In the genomic region with DNA sequence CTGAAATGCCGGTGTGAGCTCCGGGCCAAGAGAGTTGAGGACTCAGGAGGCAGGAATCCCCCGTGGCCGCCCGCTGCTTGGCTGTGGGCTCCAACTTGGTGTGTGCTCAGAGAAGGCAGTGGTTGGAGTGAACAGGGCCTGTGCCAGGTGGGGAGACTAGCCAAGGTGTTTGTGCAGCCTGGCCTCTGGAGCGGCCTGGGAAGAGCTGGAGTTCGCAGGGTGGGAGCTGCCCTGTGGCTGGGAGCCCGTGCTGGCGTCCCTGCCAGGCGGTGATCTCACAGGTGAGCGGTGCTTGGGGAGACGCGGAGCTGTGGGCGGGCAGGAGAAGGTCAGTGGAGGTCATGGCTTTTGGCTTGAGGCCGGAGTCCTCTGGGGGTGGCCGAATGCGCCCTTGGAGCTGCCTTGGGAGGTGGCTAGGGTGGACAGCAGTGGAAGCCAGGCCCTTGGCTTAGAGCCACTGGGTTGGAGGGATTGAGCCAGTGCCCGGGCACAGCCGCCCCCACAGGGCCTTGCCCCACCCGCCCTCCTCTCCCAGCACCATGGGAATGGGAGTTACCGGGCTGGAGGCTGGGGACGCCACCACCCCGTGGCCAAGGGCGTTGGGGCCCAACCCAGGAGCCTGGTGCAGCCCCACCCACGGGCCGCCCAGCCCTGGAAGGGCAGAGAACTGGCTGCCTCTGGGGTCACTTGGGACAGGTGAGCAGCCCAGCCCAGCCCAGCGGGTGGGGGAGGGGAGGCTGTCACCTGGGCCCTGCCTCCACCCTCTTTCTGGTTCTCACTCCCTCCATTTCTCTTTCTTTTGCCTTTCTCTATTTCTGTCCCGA, we compare ENCODE assay signal across 8 cellular contexts. TPM values are rescaled to one million over a fixed set of nuclear protein-coding genes. Genes with fewer than 3 reads are reported as not detected.
DNase-seq lines count a peak whose midpoint lies in the region; ATAC-seq and TF ChIP-seq lines count a peak whose summit lies in the region.

No MANE protein-coding gene starts in this region.

- intact Hi-C loops in CD8-positive, alpha-beta T cell (cut with DNase I, micrococcal nuclease), result no loop called here

- H3K9ac ChIP-seq in Loucy (ENCODE audit: low read depth, low read length, poor library complexity, severe bottlenecking) (peak overlapping the region; percentile 85), iPS-15b (ENCODE audit: low read depth, low read length) (peak overlapping the region; percentile 79)

- peaks cover 21% of the 10 kb centered on the region; the same call in 1 of the 2 replicates for H3K79me2 ChIP-seq in Loucy (ENCODE audit: insufficient read depth, low read length)

- H3K9me3 ChIP-seq in CD8-positive, alpha-beta T cell (ENCODE audit: low read length), result no peaks in the 10 kb centered on the region
- no peaks in the 10 kb centered on the region for H3K9me3 ChIP-seq in Loucy (ENCODE audit: insufficient read depth, low read depth, low read length)
- H3K9me3 ChIP-seq in iPS-15b (ENCODE audit: control insufficient read depth, insufficient read depth, low read length), result no peaks in the 10 kb centered on the region

- ATAC-seq in CD8-positive, alpha-beta T cell, result no peak
- no peak for ATAC-seq in HG03025 (IDR thresholded peaks at IDR 0.05; ENCODE audit: low FRiP score, unreplicated experiment)
- ATAC-seq in GM21723 (IDR thresholded peaks at IDR 0.05; ENCODE audit: unreplicated experiment), result no peak

- H3K36me3 ChIP-seq in CD8-positive, alpha-beta T cell (ENCODE audit: insufficient read depth, low read length), result peaks cover 8% of the 10 kb centered on the region
- peaks cover 13% of the 10 kb centered on the region; the same call in 1 of the 2 replicates for H3K36me3 ChIP-seq in Loucy (ENCODE audit: insufficient read depth, low read length)
- peaks cover 15% of the 10 kb centered on the region for H3K36me3 ChIP-seq in iPS-15b (ENCODE audit: control insufficient read depth, insufficient read depth, low read length)

- no peaks in the 10 kb centered on the region for H3K27me3 ChIP-seq in CD8-positive, alpha-beta T cell (ENCODE audit: insufficient read depth, low read length)
- H3K27me3 ChIP-seq in Loucy (ENCODE audit: insufficient read depth, low read length, poor library complexity, severe bottlenecking) (no peaks in the 10 kb centered on the region), iPS-15b (ENCODE audit: control insufficient read depth, insufficient read depth, low read length) (no peaks in the 10 kb centered on the region)

- peaks cover 33% of the 10 kb centered on the region for H4K20me1 ChIP-seq in Loucy (ENCODE audit: insufficient read depth, low read length, poor library complexity, severe bottlenecking)

- H3F3A ChIP-seq in Loucy (ENCODE audit: low read depth), result 0 out of 2 replicates have a peak, but pooled peaks cover 8% of the 10 kb centered on the region

- no peaks in the 10 kb centered on the region for H3K9me2 ChIP-seq in Loucy (replicated peaks; ENCODE audit: low read depth, low read length)

- H3K4me3 ChIP-seq in CD8-positive, alpha-beta T cell (ENCODE audit: low read depth, low read length), result peak overlapping the region; percentile 98
- peak overlapping the region; percentile 99 for H3K4me3 ChIP-seq in Loucy (ENCODE audit: low read length, poor library complexity, severe bottlenecking)
- H3K4me3 ChIP-seq in iPS-15b (ENCODE audit: low read depth, low read length), result peak overlapping the region; percentile 91
- H3K4me3 ChIP-seq in skin epidermis, result peak overlapping the region; percentile 49 to 72 (median 55)

- POLR2A ChIA-PET in CD8-positive, alpha-beta T cell (lab: Charles Lee), result interaction anchor here (1.5 to 4.5 kb wide), 5 partner anchors 7 to 195 kb away, joined by 6 to 40 read pairs (median 9); a partner anchor contains a TSS

- H3K9me3 Mint-ChIP-seq in CD8-positive, alpha-beta T cell, result no peaks in the 10 kb centered on the region

- H3K27me3 Mint-ChIP-seq in CD8-positive, alpha-beta T cell (ENCODE audit: low read depth), result no peaks in the 10 kb centered on the region

- peak overlapping the region; percentile 90 for H3K4me3 Mint-ChIP-seq in CD8-positive, alpha-beta T cell

- peaks cover 54% of the 10 kb centered on the region for H3K4me1 Mint-ChIP-seq in CD8-positive, alpha-beta T cell (ENCODE audit: low read depth)

- H3K36me3 Mint-ChIP-seq in CD8-positive, alpha-beta T cell, result peaks cover 6% of the 10 kb centered on the region

- DNase-seq in CD8-positive, alpha-beta T cell, result no peak
- no peak for DNase-seq in SKM-1 (lab: John Stamatoyannopoulos, UW; ENCODE audit: unreplicated experiment)

- CTCF ChIA-PET in CD8-positive, alpha-beta T cell (lab: Charles Lee), result interaction anchor here (1.6 to 16.0 kb wide), 3 partner anchors 9 to 19 kb away, joined by 3 to 498 read pairs (median 5); a partner anchor contains a TSS

- TF ChIP-seq CTCF in CD8-positive, alpha-beta T cell (IDR thresholded peaks at IDR 0.05), result no peak
- no peak for TF ChIP-seq CTCF in Loucy (conservative IDR thresholded peaks at IDR 0.05; ENCODE audit: low read length)

- H3K27ac Mint-ChIP-seq in CD8-positive, alpha-beta T cell, result peak overlapping the region; percentile 95

- H2AFZ ChIP-seq in Loucy (ENCODE audit: low read length), result no peak overlapping the region

- H3K4me2 ChIP-seq in Loucy (ENCODE audit: low read depth, low read length, poor library complexity, severe bottlenecking), result peak overlapping the region; percentile 92

- peak overlapping the region; percentile 99 for H3K27ac ChIP-seq in CD8-positive, alpha-beta T cell (ENCODE audit: low read depth, low read length)
- H3K27ac ChIP-seq in angular gyrus (ENCODE audit: low read depth, low read length) (peak overlapping the region; percentile 96), skin epidermis (peak overlapping the region; percentile 73 to 99 (median 95))

- peaks cover 68% of the 10 kb centered on the region for H3K4me1 ChIP-seq in CD8-positive, alpha-beta T cell (ENCODE audit: insufficient read depth, low read length)
- H3K4me1 ChIP-seq in Loucy (ENCODE audit: insufficient read depth, low read length, poor library complexity, severe bottlenecking) (peaks cover 41% of the 10 kb centered on the region), iPS-15b (ENCODE audit: control insufficient read depth, insufficient read depth, low read length) (peaks cover 12% of the 10 kb centered on the region)

RNA-seq across cellular contexts. Expression of a gene that starts 7.1 kb away (rescaled TPM):
- 100 to 1,000 TPM; 689 to 695 TPM for total RNA-seq in CD8-positive, alpha-beta T cell

RNA-seq across cellular contexts. Expression of a gene that starts 13.3 kb away (rescaled TPM):
- 10 to 100 TPM; 36.2 to 37.4 TPM for total RNA-seq in CD8-positive, alpha-beta T cell

RNA-seq across cellular contexts. Expression of a gene that starts 13.7 kb away (rescaled TPM):
- total RNA-seq in CD8-positive, alpha-beta T cell, result 100 to 1,000 TPM; 305 to 314 TPM

RNA-seq across cellular contexts. Expression of a gene that starts 20.5 kb away (rescaled TPM):
- total RNA-seq in CD8-positive, alpha-beta T cell, result 10 to 100 TPM; 86.2 to 96.3 TPM

RNA-seq across cellular contexts. Expression of a gene that starts 23.6 kb away (rescaled TPM):
- total RNA-seq in CD8-positive, alpha-beta T cell, result not detected
